ENCODE assay signal across 20 cellular contexts in genomic region chr7:37151741-37152413, GRCh38.
DNase-seq lines count a peak whose midpoint lies in the region; ATAC-seq, FAIRE-seq and TF ChIP-seq lines count a peak whose summit lies in the region.
"Had no signal": no experiment of that assay in that cellular context is flagged by ENCODE, and none has a peak within 500 bp of the region (broad histone marks: within the 10 kb centered on the region; RNA-seq: fewer than 3 reads in every experiment).

No MANE protein-coding gene starts in this region.

- H4K20me1 ChIP-seq in HepG2 (ENCODE audit: insufficient read depth, low read length), result no peaks in the 10 kb centered on the region

- DNase-seq in central memory CD8-positive, alpha-beta T cell (ENCODE audit: low spot score in 2 of 2), result no peak
- DNase-seq in HepG2 (ENCODE audit: low spot score) (peak; percentile 10), pancreas (peak in 3 of 6 donors; percentile 48 to 73 (median 72)), NCI-H2196 (lab: John Stamatoyannopoulos, UW; ENCODE audit: unreplicated experiment) (no peak), kidney glomerular epithelial cell (lab: John Stamatoyannopoulos, UW) (no peak), NCI-H524 treated with DMSO at 0.1 percent for 48 hours (lab: John Stamatoyannopoulos, UW) (no peak), GM19238 (ENCODE audit: insufficient read length, low spot score) (no peak)
- DNase-seq: C1 segment of cervical spinal cord; Calu3; CD4-positive, alpha-beta memory T cell; COR-L47; DMS53; DMS79 treated with DMSO at 0.1 percent for 48 hours; H9 had no signal

- peaks cover 28% of the 10 kb centered on the region for H3K4me1 Mint-ChIP-seq in central memory CD8-positive, alpha-beta T cell

- H3K4me3 Mint-ChIP-seq in central memory CD8-positive, alpha-beta T cell, result no peak overlapping the region
- H3K4me3 Mint-ChIP-seq: CD4-positive, alpha-beta memory T cell; GM23338; H9 had no signal

- H3K36me3 ChIP-seq in HepG2 (replicated peaks in 1 of 2; ENCODE audit: control insufficient read depth in 1 of 2, insufficient read depth in 2 of 2, low read length in 2 of 2) (no peaks in the 10 kb centered on the region), pancreas (no peaks in the 10 kb centered on the region), thymus (ENCODE audit: control insufficient read depth, insufficient read depth) (peaks cover 4% of the 10 kb centered on the region)

- no peaks in the 10 kb centered on the region for H3K27me3 ChIP-seq in HepG2 (ENCODE audit: control insufficient read depth in 1 of 2, insufficient read depth in 2 of 2, low read length in 2 of 2)
- H3K27me3 ChIP-seq in pancreas, result no peaks in the 10 kb centered on the region
- H3K27me3 ChIP-seq in thymus (ENCODE audit: control insufficient read depth, insufficient read depth), result no peaks in the 10 kb centered on the region

- H3K27me3 Mint-ChIP-seq in central memory CD8-positive, alpha-beta T cell, result no peaks in the 10 kb centered on the region
- H3K27me3 Mint-ChIP-seq: CD4-positive, alpha-beta memory T cell had no signal

- no peak for FAIRE-seq in HepG2 (lab: Jason Lieb, UNC)
- no peak for FAIRE-seq in pancreas (lab: Jason Lieb, UNC)
- FAIRE-seq: G401.6, GM12892, GM19239 had no signal

- H3K9ac ChIP-seq in HepG2 (ENCODE audit: insufficient read depth, low read depth, low read length), result no peak overlapping the region

- H3K4me3 ChIP-seq in HepG2 (replicated peaks in 1 of 3; ENCODE audit: insufficient read depth in 1 of 3, low read depth in 2 of 3, low read length in 3 of 3) (no peak overlapping the region), pancreas (no peak overlapping the region), thymus (ENCODE audit: low read length) (no peak overlapping the region)
- H3K4me3 ChIP-seq: GM23338 had no signal

- TF ChIP-seq POLR2A in HepG2 (IDR thresholded peaks at IDR 0.05; ENCODE audit: insufficient read depth in 1 of 2, low read depth in 2 of 2, low read length in 2 of 2), result no peak

- peaks cover 5% of the 10 kb centered on the region for H3K36me3 Mint-ChIP-seq in central memory CD8-positive, alpha-beta T cell (ENCODE audit: insufficient read depth)

- peaks cover 6% of the 10 kb centered on the region for H3K9me3 Mint-ChIP-seq in central memory CD8-positive, alpha-beta T cell

- intact Hi-C loops in HepG2 (cut with micrococcal nuclease; ENCODE audit: unreplicated experiment) (loop anchor here (5.0 kb wide), 1 partner anchor 35 kb away; no protein-coding TSS in a partner anchor), pancreas (cut with DNase I) (no loop called here)

- H3K27ac ChIP-seq in HepG2 (ENCODE audit: extremely low read length, insufficient read depth, low read length) (peak overlapping the region; percentile 4), pancreas (peak overlapping the region; percentile 4 to 69 (median 51)), thymus (ENCODE audit: low read depth) (peak overlapping the region; percentile 26)

- in situ Hi-C loops in HepG2 (cut with HindIII; ENCODE audit: extremely low pct_ligation_motif_present, low pct_unique_long_range_greater_than_20kb), result no loop called here

- CTCF ChIA-PET in HepG2 (lab: Yijun Ruan, JAX; ENCODE audit: low intra/inter-chr PET ratio, low total read pairs), result no interaction called here

- TF ChIP-seq RAD21 in HepG2 (CRISPR knock-in tag; IDR thresholded peaks at IDR 0.05), result no peak

- H3K27ac Mint-ChIP-seq in central memory CD8-positive, alpha-beta T cell (ENCODE audit: low read depth), result peak overlapping the region; percentile 0
- H3K27ac Mint-ChIP-seq: GM23338, H9 had no signal

- no peak overlapping the region for H2AFZ ChIP-seq in HepG2 (ENCODE audit: low read length)
- H2AFZ ChIP-seq: GM23338 had no signal

- H3K4me1 ChIP-seq in HepG2 (ENCODE audit: insufficient read depth, low read length) (peaks cover 49% of the 10 kb centered on the region), pancreas (peaks cover 12 to 34% (median 34%) of the 10 kb centered on the region in 3 donors), thymus (ENCODE audit: control insufficient read depth, insufficient read depth, low read length) (no peaks in the 10 kb centered on the region)

- no peak for TF ChIP-seq CTCF in HepG2 (CRISPR knock-in tag; IDR thresholded peaks at IDR 0.05)
- TF ChIP-seq CTCF in pancreas (IDR thresholded peaks at IDR 0.05), result no peak

- H3K4me2 ChIP-seq in HepG2 (ENCODE audit: low read depth, low read length), result no peak overlapping the region
- H3K4me2 ChIP-seq: GM23338 had no signal

- POLR2A ChIA-PET in HepG2 (lab: Yijun Ruan, JAX), result no interaction called here

- no peaks in the 10 kb centered on the region for H3K79me2 ChIP-seq in HepG2 (ENCODE audit: insufficient read depth, low read length)

- WGBS in HepG2 (ENCODE audit: low lambda C conversion rate), result 75% methylated on average over 7 of the region's 7 CpGs
- 35 to 45% methylated on average over 7 of the region's 7 CpGs for WGBS in pancreas, 2 donors
- WGBS in thymus, result 99% methylated on average over 7 of the region's 7 CpGs

- TF ChIP-seq EP300 in HepG2 (IDR thresholded peaks at IDR 0.05; ENCODE audit: low read depth in 2 of 2, low read length in 2 of 2) (no peak), HepG2 (CRISPR knock-in tag; IDR thresholded peaks at IDR 0.05; ENCODE audit: borderline replicate concordance) (no peak)

- no peak for ATAC-seq in central memory CD8-positive, alpha-beta T cell (replicated peaks; ENCODE audit: extremely low read depth, poor library complexity, severe bottlenecking)
- ATAC-seq in HepG2 (peak; percentile 35; the same call in 1 of the 3 replicates), pancreas (peak; percentile 78 to 84 (median 82))
- ATAC-seq: HCT116 had no signal

- BruUV-seq in HepG2 (replicated peaks; lab: Mats Ljungman, UMichigan), result no TSS peak

- H3K9me3 ChIP-seq in HepG2 (ENCODE audit: low read length) (peaks cover 4% of the 10 kb centered on the region; the same call in 1 of the 2 replicates), pancreas (no peaks in the 10 kb centered on the region), thymus (ENCODE audit: control insufficient read depth) (no peaks in the 10 kb centered on the region)

TF ChIP-seq in HepG2, 621 proteins besides CTCF, POLR2A, EP300 and RAD21:
- TF ChIP-seq ZNF687 (CRISPR knock-in tag; IDR thresholded peaks at IDR 0.05), result 0 out of 2 replicates have a peak, but pooled peaks have one; percentile 11
- no peak for TF ChIP-seq HOXA7 (CRISPR knock-in tag; IDR thresholded peaks at IDR 0.05)
